Comparison of ENCODE assay signal across 19 cellular contexts in genomic region chr4:183738081-183738673, GRCh38.
A peak's percentile ranks its signal among the peaks of the same experiment; 100 is the strongest.
DNase-seq lines count a peak whose midpoint lies in the region; ATAC-seq lines count a peak whose summit lies in the region.
"Had no signal": no experiment of that assay in that cellular context is flagged by ENCODE, and none has a peak within 500 bp of the region (broad histone marks: within the 10 kb centered on the region; RNA-seq: fewer than 3 reads in every experiment).

No MANE protein-coding gene starts in this region.

- H2AK5ac ChIP-seq in trophoblast cell (ENCODE audit: low read length): no peak overlapping the region

- peak; percentile 51 to 54 for DNase-seq in dermis microvascular lymphatic vessel endothelial cell (ENCODE audit: low read depth in 2 of 2)
- peak; percentile 29 to 70 for DNase-seq in trophoblast cell
- no peak for DNase-seq in A172 (ENCODE audit: low spot score)
- DNase-seq in AG08396 (ENCODE audit: low spot score): no peak
- no peak for DNase-seq in activated effector memory CD4-positive, alpha-beta T cell treated with anti-CD3 and anti-CD28 coated beads, Interleukin-2, amount 50 U/mL, for 16 hours
- DNase-seq: activated CD4-positive, CD25-positive, alpha-beta regulatory T cell treated with anti-CD3 and anti-CD28 coated beads, Interleukin-2, amount 50 U/mL, for 72 hours; activated CD8-positive, alpha-beta memory T cell treated with anti-CD3 and anti-CD28 coated beads, Interleukin-2, amount 50 U/mL, for 4 hours; C1 segment of cervical spinal cord; DMS53; effector CD4-positive, alpha-beta T cell; NCI-H1694 treated with DMSO at 0.1 percent for 48 hours; NCI-H524 treated with DMSO at 0.1 percent for 48 hours; ovary; stimulated activated naive CD8-positive, alpha-beta T cell treated with anti-CD3 and anti-CD28 coated beads, Interleukin-15, Interleukin-2, amounts not matched to agents 100 U/mL and 50 U/mL, for 24 hours; T-helper 2 cell had no signal

- H3K36me3 ChIP-seq in trophoblast cell (ENCODE audit: control insufficient read depth in 1 of 2, insufficient read depth in 2 of 2, low read length in 2 of 2): no peaks in the 10 kb centered on the region
- H3K36me3 ChIP-seq: gastroesophageal sphincter, ovary had no signal

- no peak overlapping the region for H3K23ac ChIP-seq in trophoblast cell (ENCODE audit: low read length)

- no peaks in the 10 kb centered on the region for H3K79me2 ChIP-seq in trophoblast cell (ENCODE audit: control insufficient read depth, insufficient read depth, low read length, poor library complexity)

- no peak overlapping the region for H3K18ac ChIP-seq in trophoblast cell (ENCODE audit: low read length)

- H3K4me1 ChIP-seq in trophoblast cell (ENCODE audit: control insufficient read depth in 1 of 2, insufficient read depth in 2 of 2, low read length in 2 of 2): no peaks in the 10 kb centered on the region
- H3K4me1 ChIP-seq: gastroesophageal sphincter had no signal

- no peak overlapping the region for H4K8ac ChIP-seq in trophoblast cell (ENCODE audit: low read depth, low read length)

- no peak overlapping the region for H3K4me3 ChIP-seq in trophoblast cell (ENCODE audit: low read depth, low read length)
- H3K4me3 ChIP-seq: gastroesophageal sphincter, ovary had no signal

- H2BK12ac ChIP-seq in trophoblast cell (ENCODE audit: low read length): no peak overlapping the region

- no peaks in the 10 kb centered on the region for H3K9me3 ChIP-seq in trophoblast cell (ENCODE audit: insufficient read depth, low read depth, low read length)
- H3K9me3 ChIP-seq: gastroesophageal sphincter, ovary had no signal

- WGBS in trophoblast cell (ENCODE audit: extremely low coverage, insufficient coverage, insufficient read length): no CpG with 5 or more reads among the region's 10 CpGs

- no peak overlapping the region for H3K14ac ChIP-seq in trophoblast cell (ENCODE audit: low read length)

- no peak overlapping the region for H4K91ac ChIP-seq in trophoblast cell (ENCODE audit: low read depth, low read length)

- H2AFZ ChIP-seq in trophoblast cell (ENCODE audit: insufficient read depth, low read length, poor library complexity): no peak overlapping the region

- no peaks in the 10 kb centered on the region for H3K79me1 ChIP-seq in trophoblast cell (ENCODE audit: low read length)

- H3K27ac ChIP-seq in trophoblast cell (ENCODE audit: low read depth, low read length): no peak overlapping the region
- H3K27ac ChIP-seq: gastroesophageal sphincter, ovary had no signal

- H3K27me3 ChIP-seq in trophoblast cell (ENCODE audit: insufficient read depth, low read length): no peaks in the 10 kb centered on the region
- H3K27me3 ChIP-seq: gastroesophageal sphincter, ovary had no signal

- no peak overlapping the region for H3K4me2 ChIP-seq in trophoblast cell (ENCODE audit: low read length)

- no peak overlapping the region for H3K4ac ChIP-seq in trophoblast cell (ENCODE audit: low read depth, low read length)

- no peak overlapping the region for H4K12ac ChIP-seq in trophoblast cell (ENCODE audit: low read depth, low read length)

- no peak overlapping the region for H2BK5ac ChIP-seq in trophoblast cell (ENCODE audit: low read depth, low read length, poor library complexity)

- no peak overlapping the region for H3K9ac ChIP-seq in trophoblast cell (ENCODE audit: low read length)

- ATAC-seq in GM18867 (IDR thresholded peaks at IDR 0.05; ENCODE audit: unreplicated experiment) (peak; percentile 92), HG03103 (IDR thresholded peaks at IDR 0.05; ENCODE audit: low read depth, unreplicated experiment) (peak; percentile 85), HG03342 (IDR thresholded peaks at IDR 0.05; ENCODE audit: unreplicated experiment) (no peak)
- ATAC-seq: gastroesophageal sphincter; stimulated activated naive CD8-positive, alpha-beta T cell treated with anti-CD3 and anti-CD28 coated beads, Interleukin-15, Interleukin-2, amounts not matched to agents 100 U/mL and 50 U/mL, for 24 hours had no signal

- no peak overlapping the region for H2BK120ac ChIP-seq in trophoblast cell (ENCODE audit: insufficient read depth, low read length, poor library complexity)

Comparison
In these comparisons a context has a peak if more than half of its experiments do, and no peak if none do; other contexts are left out.
1. DNase-seq: peak in dermis microvascular lymphatic vessel endothelial cell (2 of 2) and trophoblast cell (2 of 2); none in A172 (single experiment), AG08396 (single experiment) and activated effector memory CD4-positive, alpha-beta T cell treated with anti-CD3 and anti-CD28 coated beads, Interleukin-2, amount 50 U/mL, for 16 hours (single experiment).